Comparison of ENCODE assay signal across 23 cellular contexts in the genomic region with DNA sequence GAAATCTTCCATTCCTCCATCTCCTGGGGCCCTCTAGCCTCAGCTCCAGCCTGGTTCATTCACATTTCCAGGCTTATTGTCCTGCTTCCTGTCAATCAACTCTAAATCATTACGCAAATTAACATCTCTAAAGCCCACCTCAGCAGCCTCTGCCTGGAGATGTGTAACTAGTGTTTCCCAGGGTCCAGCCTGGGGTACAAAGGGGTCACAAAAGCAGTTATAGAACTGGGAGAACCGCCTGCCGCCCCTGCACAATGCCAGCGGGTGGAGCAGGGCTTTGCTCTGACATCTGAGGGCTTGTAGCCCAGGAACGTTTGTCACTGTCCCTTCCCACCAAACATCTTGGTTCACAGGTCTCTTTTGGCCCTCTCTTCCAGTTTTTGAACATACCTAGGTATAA.
"Had no signal": no experiment of that assay in that cellular context is flagged by ENCODE, and none has a peak within 500 bp of the region (broad histone marks: within the 10 kb centered on the region; RNA-seq: fewer than 3 reads in every experiment).

No MANE protein-coding gene starts in this region.

- H3K9me3 ChIP-seq: breast epithelium, esophagus muscularis mucosa, thyroid gland, upper lobe of right lung had no signal

- H3K4me3 ChIP-seq: breast epithelium, esophagus muscularis mucosa, thyroid gland, upper lobe of right lung had no signal

- H3K4me1 ChIP-seq: breast epithelium, esophagus muscularis mucosa, thyroid gland, upper lobe of right lung had no signal

- H3K36me3 Mint-ChIP-seq: activated naive CD8-positive, alpha-beta T cell treated with anti-CD3 and anti-CD28 coated beads, Interleukin-2, amount 10 ng/mL, durations not matched to agents 7 days and 5 days; mesothelial cell of epicardium; natural killer cell had no signal

- H3K27me3 ChIP-seq: thyroid gland, upper lobe of right lung had no signal

- H3K9me3 Mint-ChIP-seq: activated B cell treated with CpG ODN at 0.5 μM for 24 hours; activated naive CD4-positive, alpha-beta T cell treated with anti-CD3 and anti-CD28 coated beads for 36 hours; activated naive CD8-positive, alpha-beta T cell treated with anti-CD3 and anti-CD28 coated beads, Interleukin-2, amount 10 ng/mL, durations not matched to agents 7 days and 5 days; activated T-cell treated with anti-CD3 and anti-CD28 coated beads, Interleukin-2, amount 50 U/mL, for 4 hours; central memory CD8-positive, alpha-beta T cell; effector memory CD8-positive, alpha-beta T cell; mesothelial cell of epicardium; natural killer cell had no signal

- H3K27ac Mint-ChIP-seq: activated B cell treated with CpG ODN at 0.5 μM for 24 hours; activated CD4-positive, alpha-beta T cell treated with anti-CD3 and anti-CD28 coated beads for 36 hours; activated naive CD4-positive, alpha-beta T cell treated with anti-CD3 and anti-CD28 coated beads for 36 hours; activated naive CD8-positive, alpha-beta T cell treated with anti-CD3 and anti-CD28 coated beads, Interleukin-2, amount 10 ng/mL, durations not matched to agents 7 days and 5 days; effector memory CD8-positive, alpha-beta T cell; mesothelial cell of epicardium; natural killer cell had no signal

- H3K36me3 ChIP-seq: breast epithelium, esophagus muscularis mucosa, thyroid gland, upper lobe of right lung had no signal

- ATAC-seq: activated CD4-positive, alpha-beta T cell treated with anti-CD3 and anti-CD28 coated beads for 36 hours; activated T-cell treated with anti-CD3 and anti-CD28 coated beads, Interleukin-2, amount 50 U/mL, for 4 hours; effector memory CD8-positive, alpha-beta T cell; left ventricle myocardium superior; natural killer cell; upper lobe of right lung had no signal

- H3K4me1 Mint-ChIP-seq: central memory CD8-positive, alpha-beta T cell; mesothelial cell of epicardium; natural killer cell had no signal

- H3K4me3 Mint-ChIP-seq: activated B cell treated with CpG ODN at 0.5 μM for 24 hours; activated CD4-positive, alpha-beta T cell treated with anti-CD3 and anti-CD28 coated beads for 36 hours; activated naive CD4-positive, alpha-beta T cell treated with anti-CD3 and anti-CD28 coated beads for 36 hours; activated naive CD8-positive, alpha-beta T cell treated with anti-CD3 and anti-CD28 coated beads, Interleukin-2, amount 10 ng/mL, durations not matched to agents 7 days and 5 days; activated T-cell treated with anti-CD3 and anti-CD28 coated beads, Interleukin-2, amount 50 U/mL, for 4 hours; central memory CD8-positive, alpha-beta T cell; effector memory CD8-positive, alpha-beta T cell; mesothelial cell of epicardium; natural killer cell had no signal

- H3K27me3 Mint-ChIP-seq: activated B cell treated with CpG ODN at 0.5 μM for 24 hours had no signal

- DNase-seq: activated B cell treated with CpG ODN at 0.5 μM for 24 hours; activated CD4-positive, alpha-beta T cell treated with anti-CD3 and anti-CD28 coated beads for 36 hours; activated CD4-positive, alpha-beta T cell treated with anti-CD3 and anti-CD28 coated beads, Interleukin-2, amount 50 U/mL, for 4 hours; activated CD8-positive, alpha-beta memory T cell treated with anti-CD3 and anti-CD28 coated beads, Interleukin-2, amount 50 U/mL, for 48 hours; activated naive CD4-positive, alpha-beta T cell treated with anti-CD3 and anti-CD28 coated beads for 36 hours; activated naive CD8-positive, alpha-beta T cell treated with anti-CD3 and anti-CD28 coated beads, Interleukin-2, amount 10 ng/mL, durations not matched to agents 7 days and 5 days; activated T-cell treated with anti-CD3 and anti-CD28 coated beads, Interleukin-2, amount 50 U/mL, for 4 hours; amniotic stem cell; effector memory CD8-positive, alpha-beta T cell; glutamatergic neuron; hippocampal formation; left ventricle myocardium superior; mammary epithelial cell; natural killer cell; stimulated activated CD4-positive, alpha-beta T cell treated with anti-CD3 and anti-CD28 coated beads, Interleukin-4, amount 100 ng/mL, for 1 hour; stimulated activated naive CD4-positive, alpha-beta T cell treated with Interleukin-2 at 50 U/mL for 16 hours; T-helper 9 cell; thyroid gland; upper lobe of right lung had no signal

- H3K27ac ChIP-seq: breast epithelium, esophagus muscularis mucosa, thyroid gland, upper lobe of right lung had no signal
